Comparison of ENCODE assay signal across 9 cellular contexts in the genomic region with DNA sequence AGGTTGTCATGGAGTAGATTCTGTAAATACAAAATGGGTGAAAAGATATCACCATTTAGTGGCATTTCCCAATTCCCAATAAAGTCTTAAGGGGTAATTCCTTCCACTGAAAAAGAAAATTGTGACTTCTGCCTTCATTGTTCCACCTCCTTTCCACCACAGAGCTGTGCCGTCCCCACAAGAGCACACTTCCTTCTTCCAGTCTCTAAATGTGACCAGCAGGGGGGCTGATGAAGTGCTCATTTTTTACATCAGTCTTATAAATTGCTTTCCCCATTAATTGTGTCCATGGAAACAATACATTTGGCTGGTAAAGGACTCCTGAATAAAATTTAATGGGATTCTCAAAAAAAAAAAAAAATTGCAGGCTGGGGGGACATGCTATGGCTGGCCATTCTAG.
DNase-seq lines count a peak whose midpoint lies in the region; ATAC-seq and TF ChIP-seq lines count a peak whose summit lies in the region.
"Had no signal": no experiment of that assay in that cellular context is flagged by ENCODE, and none has a peak within 500 bp of the region (broad histone marks: within the 10 kb centered on the region; RNA-seq: fewer than 3 reads in every experiment).

No MANE protein-coding gene starts in this region.

- H4K20me1 ChIP-seq in OCI-LY3 (ENCODE audit: insufficient read depth, low read length): no peaks in the 10 kb centered on the region

- peak; percentile 77 for ATAC-seq in GM19351 (IDR thresholded peaks at IDR 0.05; ENCODE audit: unreplicated experiment)
- no peak for ATAC-seq in GM19455 (IDR thresholded peaks at IDR 0.05; ENCODE audit: unreplicated experiment)
- no peak for ATAC-seq in activated naive CD8-positive, alpha-beta T cell treated with anti-CD3 and anti-CD28 coated beads, Interleukin-2, amount 50 U/mL, for 24 hours
- ATAC-seq: T-cell had no signal

- no peak overlapping the region for H3K27ac Mint-ChIP-seq in activated naive CD8-positive, alpha-beta T cell treated with anti-CD3 and anti-CD28 coated beads, Interleukin-2, amount 50 U/mL, for 24 hours
- H3K27ac Mint-ChIP-seq: T-cell had no signal

- no peaks in the 10 kb centered on the region for H3K4me1 ChIP-seq in OCI-LY3 (ENCODE audit: low read length)

- H3K27me3 Mint-ChIP-seq in activated naive CD8-positive, alpha-beta T cell treated with anti-CD3 and anti-CD28 coated beads, Interleukin-2, amount 50 U/mL, for 24 hours: no peaks in the 10 kb centered on the region

- no peak overlapping the region for H3K4me3 ChIP-seq in OCI-LY3 (ENCODE audit: low read length)

- H2AFZ ChIP-seq in OCI-LY3 (ENCODE audit: low read depth, low read length): no peak overlapping the region

- no peaks in the 10 kb centered on the region for H3K36me3 Mint-ChIP-seq in activated naive CD8-positive, alpha-beta T cell treated with anti-CD3 and anti-CD28 coated beads, Interleukin-2, amount 50 U/mL, for 24 hours (ENCODE audit: low read depth)
- H3K36me3 Mint-ChIP-seq: T-cell had no signal

- H3K9me3 Mint-ChIP-seq in activated naive CD8-positive, alpha-beta T cell treated with anti-CD3 and anti-CD28 coated beads, Interleukin-2, amount 50 U/mL, for 24 hours: no peaks in the 10 kb centered on the region
- H3K9me3 Mint-ChIP-seq: T-cell had no signal

- TF ChIP-seq CTCF in OCI-LY3 (IDR thresholded peaks at IDR 0.05; ENCODE audit: low read depth, low read length): peak; percentile 59

- no peaks in the 10 kb centered on the region for H3K4me1 Mint-ChIP-seq in activated naive CD8-positive, alpha-beta T cell treated with anti-CD3 and anti-CD28 coated beads, Interleukin-2, amount 50 U/mL, for 24 hours
- H3K4me1 Mint-ChIP-seq: T-cell had no signal

- H3K4me2 ChIP-seq in OCI-LY3 (ENCODE audit: low read length): no peak overlapping the region

- no peak overlapping the region for H3K9ac ChIP-seq in OCI-LY3 (ENCODE audit: low read length)

- H3K36me3 ChIP-seq in OCI-LY3 (replicated peaks; ENCODE audit: low read depth, low read length): no peaks in the 10 kb centered on the region

- peak; percentile 15 for DNase-seq in CMK (ENCODE audit: low read depth)
- peak; percentile 13 for DNase-seq in foreskin melanocyte
- no peak for DNase-seq in activated naive CD4-positive, alpha-beta T cell treated with anti-CD3 and anti-CD28 coated beads, Interleukin-2, amount 50 U/mL, for 16 hours
- DNase-seq in midbrain (lab: John Stamatoyannopoulos, UW): no peak
- no peak for DNase-seq in activated naive CD8-positive, alpha-beta T cell treated with anti-CD3 and anti-CD28 coated beads, Interleukin-2, amount 50 U/mL, for 24 hours
- DNase-seq: T-cell had no signal

- H3K27ac ChIP-seq in OCI-LY3 (ENCODE audit: low read length): no peak overlapping the region

- no peak overlapping the region for H3K4me3 Mint-ChIP-seq in activated naive CD8-positive, alpha-beta T cell treated with anti-CD3 and anti-CD28 coated beads, Interleukin-2, amount 50 U/mL, for 24 hours
- H3K4me3 Mint-ChIP-seq: T-cell had no signal

- H3K79me2 ChIP-seq in OCI-LY3 (ENCODE audit: low read length): no peaks in the 10 kb centered on the region

- no peaks in the 10 kb centered on the region for H3K9me3 ChIP-seq in OCI-LY3 (ENCODE audit: insufficient read depth, low read length)

- H3K27me3 ChIP-seq in OCI-LY3 (ENCODE audit: low read depth, low read length): peaks cover 21% of the 10 kb centered on the region

Comparison
In these comparisons a context has a peak if more than half of its experiments do, and no peak if none do; other contexts are left out.
1. DNase-seq: peak in CMK (single experiment) and foreskin melanocyte (single experiment); none in activated naive CD4-positive, alpha-beta T cell treated with anti-CD3 and anti-CD28 coated beads, Interleukin-2, amount 50 U/mL, for 16 hours (single experiment), midbrain (single experiment) and activated naive CD8-positive, alpha-beta T cell treated with anti-CD3 and anti-CD28 coated beads, Interleukin-2, amount 50 U/mL, for 24 hours (single experiment).